8 cellular contexts compared by ENCODE assay signal in the genomic region with DNA sequence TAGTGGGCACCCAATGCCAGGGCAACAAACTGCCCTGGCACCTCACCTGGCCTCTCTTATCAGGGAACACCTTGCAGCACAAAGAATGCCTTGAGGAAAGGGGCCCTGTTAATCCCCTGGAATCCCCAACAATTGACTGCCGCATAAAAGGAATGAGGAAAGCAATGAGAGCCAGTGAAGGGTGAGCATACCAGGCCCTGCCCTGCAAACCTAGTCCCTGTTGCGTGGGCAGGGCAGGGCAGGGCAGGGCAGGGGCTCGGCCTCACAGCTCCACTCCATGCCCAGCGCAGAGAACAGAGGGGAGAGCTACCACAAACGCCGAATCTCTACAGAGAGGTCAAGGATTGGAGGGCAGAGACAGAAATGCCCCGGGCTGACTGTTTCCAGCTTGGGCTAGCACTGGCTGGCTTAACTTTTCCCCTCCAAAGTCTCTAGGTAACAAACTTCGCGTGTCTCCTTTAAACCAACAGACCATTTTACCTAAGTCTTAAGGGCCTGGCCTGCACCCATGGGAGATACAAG. TPM values are rescaled to one million over a fixed set of nuclear protein-coding genes. Genes with fewer than 3 reads are reported as not detected.
DNase-seq lines count a peak whose midpoint lies in the region; ATAC-seq, FAIRE-seq and TF ChIP-seq lines count a peak whose summit lies in the region.

No MANE protein-coding gene starts in this region.

- TF ChIP-seq CTCF in AG10803 (conservative IDR thresholded peaks at IDR 0.05; ENCODE audit: low read length): no peak
- TF ChIP-seq CTCF in HL-60 (IDR thresholded peaks at IDR 0.05; ENCODE audit: insufficient read depth, low read length): no peak
- TF ChIP-seq CTCF in smooth muscle cell (IDR thresholded peaks at IDR 0.05; ENCODE audit: borderline replicate concordance, insufficient read depth, poor library complexity, severe bottlenecking): no peak

- peak overlapping the region; percentile 96 for H3K4me2 ChIP-seq in smooth muscle cell

- H3K9ac ChIP-seq in adipocyte (ENCODE audit: low read length) (peak overlapping the region; percentile 94), iPS-18a (ENCODE audit: low read length) (peak overlapping the region; percentile 18), smooth muscle cell (ENCODE audit: low read depth) (peak overlapping the region; percentile 82)

- no peaks in the 10 kb centered on the region for H3K9me3 ChIP-seq in adipocyte (ENCODE audit: control insufficient read depth, low read length)
- H3K9me3 ChIP-seq in iPS-18a (ENCODE audit: control insufficient read depth, low read depth, low read length): no peaks in the 10 kb centered on the region
- no peaks in the 10 kb centered on the region for H3K9me3 ChIP-seq in smooth muscle cell (replicated peaks; ENCODE audit: low read depth)

- H3K27ac ChIP-seq in HL-60 (replicated peaks) (peak overlapping the region; percentile 79), iPS-18a (ENCODE audit: low read length) (no peak overlapping the region), smooth muscle cell (ENCODE audit: low read depth) (peak overlapping the region; percentile 84)

- ATAC-seq in GM21515 (IDR thresholded peaks at IDR 0.05; ENCODE audit: unreplicated experiment): no peak

- H3K36me3 ChIP-seq in adipocyte (ENCODE audit: control insufficient read depth, insufficient read depth, low read length, severe bottlenecking) (no peaks in the 10 kb centered on the region), iPS-18a (ENCODE audit: control insufficient read depth, low read depth, low read length) (no peaks in the 10 kb centered on the region), smooth muscle cell (ENCODE audit: low read depth) (no peaks in the 10 kb centered on the region)

- no peak for FAIRE-seq in GM12892 (lab: Jason Lieb, UNC)

- peak overlapping the region; percentile 90 for H3K4me3 ChIP-seq in AG10803 (ENCODE audit: low read length)
- peak overlapping the region; percentile 65 for H3K4me3 ChIP-seq in HL-60 (replicated peaks; ENCODE audit: insufficient read depth, low read length)
- H3K4me3 ChIP-seq in adipocyte (ENCODE audit: low read length): peak overlapping the region; percentile 88
- H3K4me3 ChIP-seq in iPS-18a (ENCODE audit: low read length): peak overlapping the region; percentile 73
- peak overlapping the region; percentile 92 for H3K4me3 ChIP-seq in smooth muscle cell

- 7% methylated on average over 9 of the region's 9 CpGs for WGBS in smooth muscle cell (ENCODE audit: low lambda C conversion rate)

- H3K79me2 ChIP-seq in smooth muscle cell (ENCODE audit: low read depth): peaks cover 61% of the 10 kb centered on the region

- H4K20me1 ChIP-seq in smooth muscle cell (ENCODE audit: low read depth): peaks cover 50% of the 10 kb centered on the region

- TF ChIP-seq POLR2A in GM12892 (IDR thresholded peaks at IDR 0.05; ENCODE audit: low read depth, low read length): no peak

- peak overlapping the region; percentile 5 for H2AFZ ChIP-seq in smooth muscle cell (ENCODE audit: low read depth)

- H3K4me1 ChIP-seq in adipocyte (ENCODE audit: control insufficient read depth, insufficient read depth, low read length) (peaks cover 69% of the 10 kb centered on the region), iPS-18a (ENCODE audit: control insufficient read depth, low read depth, low read length) (peaks cover 32% of the 10 kb centered on the region), smooth muscle cell (ENCODE audit: low read depth) (peaks cover 27% of the 10 kb centered on the region)

- H3K27me3 ChIP-seq in HL-60 (ENCODE audit: insufficient read depth, poor library complexity, severe bottlenecking): no peaks in the 10 kb centered on the region
- H3K27me3 ChIP-seq in adipocyte (replicated peaks; ENCODE audit: control insufficient read depth, insufficient read depth, low read length): no peaks in the 10 kb centered on the region
- peaks cover 33% of the 10 kb centered on the region for H3K27me3 ChIP-seq in iPS-18a (ENCODE audit: control insufficient read depth, insufficient read depth, low read length)
- H3K27me3 ChIP-seq in smooth muscle cell (ENCODE audit: low read depth): no peaks in the 10 kb centered on the region

- DNase-seq in AG10803 (ENCODE audit: low read depth): no peak
- peak in 1 of 2 experiments; percentile 26 for DNase-seq in HL-60 (ENCODE audit: low read depth in 1 of 2, low spot score in 1 of 2)
- peak; percentile 45 for DNase-seq in adipocyte (ENCODE audit: low read depth)
- no peak for DNase-seq in smooth muscle cell (lab: John Stamatoyannopoulos, UW; ENCODE audit: unreplicated experiment)
- no peak for DNase-seq in GF-D8 (lab: John Stamatoyannopoulos, UW)
- no peak for DNase-seq in GM12892 (ENCODE audit: insufficient read length)

- H3F3A ChIP-seq in smooth muscle cell (ENCODE audit: low read depth): peaks cover 5% of the 10 kb centered on the region

RNA-seq across cellular contexts. Expression of gene ANXA11, which starts 1.1 kb away (rescaled TPM):
- total RNA-seq in smooth muscle cell: 36.6 and 39.5 TPM in 2 replicates
- polyA plus RNA-seq in smooth muscle cell: 93.4 and 101 TPM in 2 replicates
- 107 TPM for polyA plus RNA-seq in GM12892 (2012; ENCODE audit: missing spikeins)

Comparison
In these comparisons a context has a peak if more than half of its experiments do, and no peak if none do; other contexts are left out.
1. H3K9ac ChIP-seq: peak in every context shown above with its lines; median percentile 94 in adipocyte; 82 in smooth muscle cell; 18 in iPS-18a.